In genomic region chr13:114053026-114053425, GRCh38 we compare ENCODE assay signal across 15 cellular contexts.
DNase-seq lines count a peak whose midpoint lies in the region; ATAC-seq and TF ChIP-seq lines count a peak whose summit lies in the region.
"Had no signal": no experiment of that assay in that cellular context is flagged by ENCODE, and none has a peak within 500 bp of the region (broad histone marks: within the 10 kb centered on the region; RNA-seq: fewer than 3 reads in every experiment).

No MANE protein-coding gene starts in this region.

- no peak for TF ChIP-seq CTCF in activated CD8-positive, alpha-beta T cell treated with anti-CD3 and anti-CD28 coated beads for 36 hours (IDR thresholded peaks at IDR 0.05)
- TF ChIP-seq CTCF in PC-3 (conservative IDR thresholded peaks at IDR 0.05; ENCODE audit: low read depth, low read length) (no peak), fibroblast of pulmonary artery (IDR thresholded peaks at IDR 0.05; ENCODE audit: low read length, missing control alignments) (no peak), smooth muscle cell (IDR thresholded peaks at IDR 0.05; ENCODE audit: borderline replicate concordance, insufficient read depth, poor library complexity, severe bottlenecking) (no peak), coronary artery (IDR thresholded peaks at IDR 0.05) (no peak)

- BruUV-seq in PC-3 (replicated peaks; lab: Mats Ljungman, UMichigan) = no TSS peak

- no peaks in the 10 kb centered on the region for H3K9me3 Mint-ChIP-seq in activated CD8-positive, alpha-beta T cell treated with anti-CD3 and anti-CD28 coated beads for 36 hours
- H3K9me3 Mint-ChIP-seq in activated CD8-positive, alpha-beta T cell treated with anti-CD3 and anti-CD28 coated beads, Interleukin-2, amount 10 ng/mL, durations not matched to agents 7 days and 5 days (ENCODE audit: insufficient read depth) = no peaks in the 10 kb centered on the region

- H2AFZ ChIP-seq in PC-3 (ENCODE audit: low read length) (no peak overlapping the region), smooth muscle cell (ENCODE audit: low read depth) (no peak overlapping the region)
- H2AFZ ChIP-seq: PC-9 had no signal

- WGBS in smooth muscle cell (ENCODE audit: low lambda C conversion rate) = 48% methylated on average over 14 of the region's 14 CpGs

- H3K4me3 ChIP-seq in PC-3 (ENCODE audit: low read length) (no peak overlapping the region), fibroblast of pulmonary artery (replicated peaks; ENCODE audit: low read depth, low read length) (no peak overlapping the region), smooth muscle cell (no peak overlapping the region), coronary artery (no peak overlapping the region)
- H3K4me3 ChIP-seq: heart left ventricle, PC-9 had no signal

- peak overlapping the region; percentile 49 for H3K27ac Mint-ChIP-seq in activated CD8-positive, alpha-beta T cell treated with anti-CD3 and anti-CD28 coated beads for 36 hours
- H3K27ac Mint-ChIP-seq in activated CD8-positive, alpha-beta T cell treated with anti-CD3 and anti-CD28 coated beads, Interleukin-2, amount 10 ng/mL, durations not matched to agents 7 days and 5 days = no peak overlapping the region

- H3K27ac ChIP-seq in PC-3 (ENCODE audit: low read length) (no peak overlapping the region), smooth muscle cell (ENCODE audit: low read depth) (no peak overlapping the region), coronary artery (no peak overlapping the region)
- H3K27ac ChIP-seq: heart left ventricle, PC-9 had no signal

- no peaks in the 10 kb centered on the region for H3K27me3 ChIP-seq in PC-3 (ENCODE audit: low read length)
- H3K27me3 ChIP-seq in smooth muscle cell (ENCODE audit: low read depth) = no peaks in the 10 kb centered on the region
- H3K27me3 ChIP-seq: heart left ventricle had no signal

- intact Hi-C loops in activated CD8-positive, alpha-beta T cell treated with anti-CD3 and anti-CD28 coated beads for 36 hours (cut with micrococcal nuclease) = no loop called here
- intact Hi-C loops in PC-3 (cut with micrococcal nuclease) = no loop called here

- H3K4me3 Mint-ChIP-seq in activated CD8-positive, alpha-beta T cell treated with anti-CD3 and anti-CD28 coated beads for 36 hours = no peak overlapping the region
- H3K4me3 Mint-ChIP-seq in activated CD8-positive, alpha-beta T cell treated with anti-CD3 and anti-CD28 coated beads, Interleukin-2, amount 10 ng/mL, durations not matched to agents 7 days and 5 days = no peak overlapping the region

- no peak for ATAC-seq in activated CD8-positive, alpha-beta T cell treated with anti-CD3 and anti-CD28 coated beads for 36 hours
- no peak for ATAC-seq in activated CD8-positive, alpha-beta T cell treated with anti-CD3 and anti-CD28 coated beads, Interleukin-2, amount 10 ng/mL, durations not matched to agents 7 days and 5 days
- ATAC-seq in PC-3 (peak; percentile 86), GM18868 (IDR thresholded peaks at IDR 0.05; ENCODE audit: unreplicated experiment) (no peak)
- ATAC-seq: heart left ventricle, sciatic nerve had no signal

- no peaks in the 10 kb centered on the region for H3K4me1 ChIP-seq in PC-3 (ENCODE audit: insufficient read depth, low read length)
- peaks cover 20% of the 10 kb centered on the region for H3K4me1 ChIP-seq in smooth muscle cell (ENCODE audit: low read depth)

- peak; percentile 42 for DNase-seq in activated CD8-positive, alpha-beta T cell treated with anti-CD3 and anti-CD28 coated beads for 36 hours
- no peak for DNase-seq in activated CD8-positive, alpha-beta T cell treated with anti-CD3 and anti-CD28 coated beads, Interleukin-2, amount 10 ng/mL, durations not matched to agents 7 days and 5 days
- DNase-seq in PC-3 (no peak), fibroblast of pulmonary artery (ENCODE audit: low read depth) (peak; percentile 40), smooth muscle cell (lab: John Stamatoyannopoulos, UW; ENCODE audit: unreplicated experiment) (peak; percentile 30), coronary artery (ENCODE audit: low spot score) (no peak), NCI-H1436 treated with DMSO at 0.1 percent for 48 hours (lab: John Stamatoyannopoulos, UW) (no peak)
- DNase-seq: 8988T, cortex of kidney, mesendoderm, NCI-H2081, PC-9 had no signal

- CTCF ChIA-PET in activated CD8-positive, alpha-beta T cell treated with anti-CD3 and anti-CD28 coated beads for 36 hours (lab: Charles Lee) = no interaction called here
- CTCF ChIA-PET in activated CD8-positive, alpha-beta T cell treated with anti-CD3 and anti-CD28 coated beads, Interleukin-2, amount 10 ng/mL, durations not matched to agents 7 days and 5 days (lab: Charles Lee) = no interaction called here
- CTCF ChIA-PET in PC-3 (lab: Charles Lee) = no interaction called here

- no peaks in the 10 kb centered on the region for H3K79me2 ChIP-seq in PC-3 (ENCODE audit: low read length)
- H3K79me2 ChIP-seq in smooth muscle cell (ENCODE audit: low read depth) = peaks cover 64% of the 10 kb centered on the region

- no peaks in the 10 kb centered on the region for H3K9me3 ChIP-seq in PC-3 (ENCODE audit: low read length)
- no peaks in the 10 kb centered on the region for H3K9me3 ChIP-seq in smooth muscle cell (replicated peaks; ENCODE audit: low read depth)
- H3K9me3 ChIP-seq: heart left ventricle had no signal

- H3K4me2 ChIP-seq in PC-3 (ENCODE audit: low read length) (no peak overlapping the region), smooth muscle cell (peak overlapping the region; percentile 63)
- H3K4me2 ChIP-seq: PC-9 had no signal

- peaks cover 15% of the 10 kb centered on the region for H3K36me3 Mint-ChIP-seq in activated CD8-positive, alpha-beta T cell treated with anti-CD3 and anti-CD28 coated beads for 36 hours (ENCODE audit: low read depth)
- H3K36me3 Mint-ChIP-seq in activated CD8-positive, alpha-beta T cell treated with anti-CD3 and anti-CD28 coated beads, Interleukin-2, amount 10 ng/mL, durations not matched to agents 7 days and 5 days (ENCODE audit: low read depth) = peaks cover 13% of the 10 kb centered on the region

- POLR2A ChIA-PET in activated CD8-positive, alpha-beta T cell treated with anti-CD3 and anti-CD28 coated beads for 36 hours (lab: Charles Lee) = no interaction called here
- POLR2A ChIA-PET in activated CD8-positive, alpha-beta T cell treated with anti-CD3 and anti-CD28 coated beads, Interleukin-2, amount 10 ng/mL, durations not matched to agents 7 days and 5 days (lab: Charles Lee) = no interaction called here
- POLR2A ChIA-PET in PC-3 (lab: Charles Lee; ENCODE audit: unreplicated experiment) = no interaction called here

- H4K20me1 ChIP-seq in PC-3 (ENCODE audit: low read length) = no peaks in the 10 kb centered on the region
- H4K20me1 ChIP-seq in smooth muscle cell (ENCODE audit: low read depth) = peaks cover 91% of the 10 kb centered on the region

- no peaks in the 10 kb centered on the region for H3F3A ChIP-seq in PC-3 (ENCODE audit: low read length, unreplicated experiment)
- peaks cover 4% of the 10 kb centered on the region for H3F3A ChIP-seq in smooth muscle cell (ENCODE audit: low read depth)

- H3K4me1 Mint-ChIP-seq in activated CD8-positive, alpha-beta T cell treated with anti-CD3 and anti-CD28 coated beads for 36 hours (ENCODE audit: low read depth) = peaks cover 48% of the 10 kb centered on the region
- peaks cover 25% of the 10 kb centered on the region for H3K4me1 Mint-ChIP-seq in activated CD8-positive, alpha-beta T cell treated with anti-CD3 and anti-CD28 coated beads, Interleukin-2, amount 10 ng/mL, durations not matched to agents 7 days and 5 days (ENCODE audit: low read depth)

- H3K27me3 Mint-ChIP-seq in activated CD8-positive, alpha-beta T cell treated with anti-CD3 and anti-CD28 coated beads for 36 hours = no peaks in the 10 kb centered on the region
- no peaks in the 10 kb centered on the region for H3K27me3 Mint-ChIP-seq in activated CD8-positive, alpha-beta T cell treated with anti-CD3 and anti-CD28 coated beads, Interleukin-2, amount 10 ng/mL, durations not matched to agents 7 days and 5 days (ENCODE audit: low read depth)

- H3K9ac ChIP-seq in PC-3 (ENCODE audit: low read length) (no peak overlapping the region), smooth muscle cell (ENCODE audit: low read depth) (no peak overlapping the region)

- H3K36me3 ChIP-seq in PC-3 (ENCODE audit: low read depth, low read length) = no peaks in the 10 kb centered on the region
- H3K36me3 ChIP-seq in smooth muscle cell (ENCODE audit: low read depth) = no peaks in the 10 kb centered on the region

- no peaks in the 10 kb centered on the region for H3K9me2 ChIP-seq in PC-3 (replicated peaks; ENCODE audit: low read length)

Comparison
In these comparisons a context has a peak if more than half of its experiments do, and no peak if none do; other contexts are left out.
1. DNase-seq: peak in activated CD8-positive, alpha-beta T cell treated with anti-CD3 and anti-CD28 coated beads for 36 hours (single experiment), fibroblast of pulmonary artery (single experiment) and smooth muscle cell (single experiment); none in activated CD8-positive, alpha-beta T cell treated with anti-CD3 and anti-CD28 coated beads, Interleukin-2, amount 10 ng/mL, durations not matched to agents 7 days and 5 days (single experiment), PC-3 (single experiment), coronary artery (single experiment) and NCI-H1436 treated with DMSO at 0.1 percent for 48 hours (single experiment).